ENCODE assay signal across 9 cellular contexts in genomic region chr13:80030491-80030890, GRCh38.
DNase-seq lines count a peak whose midpoint lies in the region; ATAC-seq, FAIRE-seq and TF ChIP-seq lines count a peak whose summit lies in the region.
"Had no signal": no experiment of that assay in that cellular context is flagged by ENCODE, and none has a peak within 500 bp of the region (broad histone marks: within the 10 kb centered on the region; RNA-seq: fewer than 3 reads in every experiment).

No MANE protein-coding gene starts in this region.

- H3K4me3 Mint-ChIP-seq in stimulated activated memory B cell treated with anti-CD40 and anti-IgM and Interleukin-4, amounts not matched to agents 10 μg/mL and 1 μg/mL and 100 μg/mL, for 72 hours, result no peak overlapping the region
- H3K4me3 Mint-ChIP-seq: B cell had no signal

- peak; percentile 26 for TF ChIP-seq CTCF in epithelial cell of esophagus (IDR thresholded peaks at IDR 0.05; ENCODE audit: insufficient read depth, low read depth, low read length, missing control alignments)

- DNase-seq in NCI-H1092 treated with DMSO at 0.1 percent for 48 hours (lab: John Stamatoyannopoulos, UW) (peak; percentile 19), NCI-H1092 (lab: John Stamatoyannopoulos, UW) (no peak), MV-4-11 (lab: John Stamatoyannopoulos, UW) (peak; percentile 33), epithelial cell of esophagus (ENCODE audit: low read depth) (peak; percentile 52), hepatic stellate cell (ENCODE audit: low spot score) (no peak), urothelium cell line (ENCODE audit: low spot score) (no peak)
- no peak for DNase-seq in activated CD4-positive, alpha-beta T cell treated with anti-CD3 and anti-CD28 coated beads for 48 hours

- no peaks in the 10 kb centered on the region for H3K4me1 Mint-ChIP-seq in stimulated activated memory B cell treated with anti-CD40 and anti-IgM and Interleukin-4, amounts not matched to agents 10 μg/mL and 1 μg/mL and 100 μg/mL, for 72 hours
- H3K4me1 Mint-ChIP-seq: B cell had no signal

- H3K36me3 Mint-ChIP-seq in stimulated activated memory B cell treated with anti-CD40 and anti-IgM and Interleukin-4, amounts not matched to agents 10 μg/mL and 1 μg/mL and 100 μg/mL, for 72 hours, result no peaks in the 10 kb centered on the region

- no peak overlapping the region for H3K4me3 ChIP-seq in epithelial cell of esophagus (ENCODE audit: low read length)

- H3K27me3 Mint-ChIP-seq in stimulated activated memory B cell treated with anti-CD40 and anti-IgM and Interleukin-4, amounts not matched to agents 10 μg/mL and 1 μg/mL and 100 μg/mL, for 72 hours, result no peaks in the 10 kb centered on the region
- H3K27me3 Mint-ChIP-seq: B cell had no signal

- FAIRE-seq in urothelium cell line (lab: Jason Lieb, UNC), result no peak

- H3K27ac Mint-ChIP-seq in stimulated activated memory B cell treated with anti-CD40 and anti-IgM and Interleukin-4, amounts not matched to agents 10 μg/mL and 1 μg/mL and 100 μg/mL, for 72 hours, result no peak overlapping the region
- H3K27ac Mint-ChIP-seq: B cell had no signal

- peak; percentile 51 for ATAC-seq in stimulated activated memory B cell treated with anti-CD40 and anti-IgM and Interleukin-4, amounts not matched to agents 10 μg/mL and 1 μg/mL and 100 μg/mL, for 72 hours

- no peaks in the 10 kb centered on the region for H3K9me3 Mint-ChIP-seq in stimulated activated memory B cell treated with anti-CD40 and anti-IgM and Interleukin-4, amounts not matched to agents 10 μg/mL and 1 μg/mL and 100 μg/mL, for 72 hours

Comparison
In these comparisons a context has a peak if more than half of its experiments do, and no peak if none do; other contexts are left out.
1. DNase-seq: peak in NCI-H1092 treated with DMSO at 0.1 percent for 48 hours (single experiment), MV-4-11 (single experiment) and epithelial cell of esophagus (single experiment); none in NCI-H1092 (single experiment), activated CD4-positive, alpha-beta T cell treated with anti-CD3 and anti-CD28 coated beads for 48 hours (single experiment), hepatic stellate cell (single experiment) and urothelium cell line (single experiment).